Comparison of ENCODE assay signal across 21 cellular contexts in the genomic region with DNA sequence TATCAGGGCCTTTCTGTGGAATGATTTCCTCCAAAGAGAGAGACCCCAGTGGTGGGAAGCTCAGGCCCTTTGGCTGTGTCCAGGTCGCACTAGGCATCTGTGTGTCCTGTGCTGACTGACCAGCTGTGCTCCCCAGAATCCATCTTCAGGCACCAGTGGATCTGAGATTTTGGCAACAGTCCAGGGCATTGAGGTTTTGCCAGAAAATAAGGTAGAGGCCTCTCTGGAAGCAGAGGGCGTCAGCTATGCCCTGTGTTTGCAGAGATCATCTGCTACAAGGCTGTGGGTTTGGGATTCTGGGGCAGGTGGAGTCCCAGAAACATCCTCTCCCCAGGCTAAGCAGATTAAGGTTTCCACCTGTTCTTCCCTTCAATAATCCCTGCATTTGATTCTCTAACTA. TPM values are rescaled to one million over a fixed set of nuclear protein-coding genes. Genes with fewer than 3 reads are reported as not detected.
DNase-seq lines count a peak whose midpoint lies in the region; ATAC-seq and TF ChIP-seq lines count a peak whose summit lies in the region.
"Had no signal": no experiment of that assay in that cellular context is flagged by ENCODE, and none has a peak within 500 bp of the region (broad histone marks: within the 10 kb centered on the region; RNA-seq: fewer than 3 reads in every experiment).

No MANE protein-coding gene starts in this region.

- no peak for ATAC-seq in omental fat pad (ENCODE audit: low FRiP score)
- no peak for ATAC-seq in natural killer cell treated with Interleukin-12 subunit alpha and Interleukin-12 subunit beta and Interleukin-15 and Interleukin-18, amount 100 ng/mL, for 72 hours
- ATAC-seq in GM18909 (IDR thresholded peaks at IDR 0.05; ENCODE audit: poor library complexity, unreplicated experiment): no peak
- ATAC-seq: activated CD8-positive, alpha-beta T cell treated with anti-CD3 and anti-CD28 coated beads for 36 hours; gastroesophageal sphincter; HCT116 had no signal

- no peak overlapping the region for H3K27ac Mint-ChIP-seq in natural killer cell treated with Interleukin-12 subunit alpha and Interleukin-12 subunit beta and Interleukin-15 and Interleukin-18, amount 100 ng/mL, for 72 hours
- H3K27ac Mint-ChIP-seq: activated CD8-positive, alpha-beta T cell treated with anti-CD3 and anti-CD28 coated beads for 36 hours; activated naive CD4-positive, alpha-beta T cell treated with anti-CD3 and anti-CD28 coated beads, Interleukin-2, amount 10 ng/mL, durations not matched to agents 7 days and 5 days; neural progenitor cell; T-helper 2 cell treated with Interferon-gamma antibody and Interleukin-4, amounts not matched to agents 5 μg/mL and 100 μg/mL, for 36 hours had no signal

- H3K4me3 Mint-ChIP-seq in natural killer cell treated with Interleukin-12 subunit alpha and Interleukin-12 subunit beta and Interleukin-15 and Interleukin-18, amount 100 ng/mL, for 72 hours: no peak overlapping the region
- H3K4me3 Mint-ChIP-seq: activated CD8-positive, alpha-beta T cell treated with anti-CD3 and anti-CD28 coated beads for 36 hours; activated naive CD4-positive, alpha-beta T cell treated with anti-CD3 and anti-CD28 coated beads, Interleukin-2, amount 10 ng/mL, durations not matched to agents 7 days and 5 days; central memory CD8-positive, alpha-beta T cell; neural progenitor cell; T-helper 2 cell treated with Interferon-gamma antibody and Interleukin-4, amounts not matched to agents 5 μg/mL and 100 μg/mL, for 36 hours had no signal

- DNase-seq in DMS53 (lab: John Stamatoyannopoulos, UW) (peak; percentile 37), DMS53 treated with DMSO at 0.1 percent for 48 hours (lab: John Stamatoyannopoulos, UW; ENCODE audit: unreplicated experiment) (no peak), NCI-H345 (lab: John Stamatoyannopoulos, UW) (peak; percentile 71), omental fat pad (ENCODE audit: low spot score) (no peak)
- no peak for DNase-seq in natural killer cell treated with Interleukin-12 subunit alpha and Interleukin-12 subunit beta and Interleukin-15 and Interleukin-18, amount 100 ng/mL, for 72 hours (ENCODE audit: low spot score)
- DNase-seq: activated CD4-positive, CD25-positive, alpha-beta regulatory T cell; activated CD8-positive, alpha-beta T cell treated with anti-CD3 and anti-CD28 coated beads for 36 hours; activated naive CD4-positive, alpha-beta T cell treated with anti-CD3 and anti-CD28 coated beads, Interleukin-2, amount 10 ng/mL, durations not matched to agents 7 days and 5 days; activated T-cell treated with anti-CD3 and anti-CD28 coated beads, Interleukin-2, amount 50 U/mL, for 1 hour; anterior cingulate cortex; effector CD4-positive, alpha-beta T cell; Right ventricle myocardium superior had no signal

- H3K27me3 Mint-ChIP-seq in natural killer cell treated with Interleukin-12 subunit alpha and Interleukin-12 subunit beta and Interleukin-15 and Interleukin-18, amount 100 ng/mL, for 72 hours: peaks cover 11 to 24% of the 10 kb centered on the region in 2 donors
- H3K27me3 Mint-ChIP-seq: activated CD8-positive, alpha-beta T cell treated with anti-CD3 and anti-CD28 coated beads for 36 hours; central memory CD8-positive, alpha-beta T cell had no signal

- H3K4me1 Mint-ChIP-seq in natural killer cell treated with Interleukin-12 subunit alpha and Interleukin-12 subunit beta and Interleukin-15 and Interleukin-18, amount 100 ng/mL, for 72 hours (ENCODE audit: low read depth in 2 of 2): peaks cover 17 to 36% of the 10 kb centered on the region in 2 donors

- H3K27ac ChIP-seq in 22Rv1 (peak overlapping the region; percentile 96), VCaP (peak overlapping the region; percentile 23; the same call in 1 of the 2 replicates)
- H3K27ac ChIP-seq: BLaER1 treated with 17β-estradiol and CSF1 and Interleukin-3, amounts not matched to agents 10 nM and 100 nM; neural progenitor cell had no signal

- TF ChIP-seq CTCF in 22Rv1 (IDR thresholded peaks at IDR 0.05) (no peak), VCaP (conservative IDR thresholded peaks at IDR 0.05) (no peak), omental fat pad (IDR thresholded peaks at IDR 0.05) (no peak)

- no peaks in the 10 kb centered on the region for H3K9me3 Mint-ChIP-seq in natural killer cell treated with Interleukin-12 subunit alpha and Interleukin-12 subunit beta and Interleukin-15 and Interleukin-18, amount 100 ng/mL, for 72 hours
- H3K9me3 Mint-ChIP-seq: activated CD8-positive, alpha-beta T cell treated with anti-CD3 and anti-CD28 coated beads for 36 hours; activated naive CD4-positive, alpha-beta T cell treated with anti-CD3 and anti-CD28 coated beads, Interleukin-2, amount 10 ng/mL, durations not matched to agents 7 days and 5 days; central memory CD8-positive, alpha-beta T cell; neural progenitor cell; T-helper 2 cell treated with Interferon-gamma antibody and Interleukin-4, amounts not matched to agents 5 μg/mL and 100 μg/mL, for 36 hours had no signal

- H3K36me3 Mint-ChIP-seq in natural killer cell treated with Interleukin-12 subunit alpha and Interleukin-12 subunit beta and Interleukin-15 and Interleukin-18, amount 100 ng/mL, for 72 hours: no peaks in the 10 kb centered on the region
- H3K36me3 Mint-ChIP-seq: activated naive CD4-positive, alpha-beta T cell treated with anti-CD3 and anti-CD28 coated beads, Interleukin-2, amount 10 ng/mL, durations not matched to agents 7 days and 5 days; neural progenitor cell had no signal

RNA-seq across cellular contexts. Expression of gene TOB1, which starts 57.5 kb away (rescaled TPM):
- 10 to 100 TPM; 28.8 to 79.7 (median 37.0) TPM for total RNA-seq in omental fat pad
- 10 to 100 TPM; 12.1 to 30.7 TPM for total RNA-seq in natural killer cell treated with Interleukin-12 subunit alpha and Interleukin-12 subunit beta and Interleukin-15 and Interleukin-18, amount 100 ng/mL, for 72 hours

Comparison
In these comparisons a context has a peak if more than half of its experiments do, and no peak if none do; other contexts are left out.
1. DNase-seq: peak in DMS53 (single experiment) and NCI-H345 (single experiment); none in DMS53 treated with DMSO at 0.1 percent for 48 hours (single experiment), omental fat pad (single experiment) and natural killer cell treated with Interleukin-12 subunit alpha and Interleukin-12 subunit beta and Interleukin-15 and Interleukin-18, amount 100 ng/mL, for 72 hours (single experiment).